ENCODE assay signal across 8 cellular contexts in the genomic region with DNA sequence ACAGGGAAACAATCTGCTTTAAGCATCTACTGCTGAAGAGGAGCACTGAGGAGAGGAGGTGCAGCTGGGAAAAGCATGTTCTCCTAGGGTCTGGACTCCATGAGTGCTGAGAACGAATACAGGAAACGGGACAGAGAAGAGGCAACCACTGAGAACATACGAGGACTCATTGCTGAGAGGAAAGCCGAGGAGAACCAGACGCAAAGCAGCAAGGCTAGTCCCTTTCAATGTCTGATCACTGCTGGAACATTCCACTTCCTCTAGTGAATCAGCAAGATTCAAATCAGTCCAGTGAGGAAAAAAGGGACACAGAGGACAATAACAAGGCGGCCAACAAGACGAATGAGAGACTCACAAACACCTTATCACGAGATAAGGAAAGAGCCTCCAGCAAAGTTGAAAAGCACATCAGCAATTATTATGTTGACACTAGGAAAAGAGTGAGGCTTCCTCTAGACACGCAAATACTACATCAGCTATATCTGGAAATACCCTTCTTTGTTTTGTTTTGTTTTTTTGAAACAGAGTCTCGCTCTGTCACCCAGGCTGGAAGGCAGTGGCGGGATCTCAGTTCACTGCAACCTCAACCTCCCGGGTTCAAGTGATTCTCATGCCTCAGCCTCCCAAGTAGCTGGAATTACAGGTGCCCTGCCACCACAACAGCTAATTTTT. TPM values are rescaled to one million over a fixed set of nuclear protein-coding genes. Genes with fewer than 3 reads are reported as not detected.
DNase-seq lines count a peak whose midpoint lies in the region; ATAC-seq, FAIRE-seq and TF ChIP-seq lines count a peak whose summit lies in the region.
"Had no signal": no experiment of that assay in that cellular context is flagged by ENCODE, and none has a peak within 500 bp of the region (broad histone marks: within the 10 kb centered on the region; RNA-seq: fewer than 3 reads in every experiment).

No MANE protein-coding gene starts in this region.

- no peaks in the 10 kb centered on the region for H3K4me1 ChIP-seq in HEK293 (ENCODE audit: control insufficient read depth, insufficient read depth, low read length)
- peaks cover 0 to 11% (median 7%) of the 10 kb centered on the region in 5 donors for H3K4me1 ChIP-seq in subcutaneous abdominal adipose tissue (ENCODE audit: control insufficient read depth in 5 of 5, insufficient read depth in 5 of 5, low read length in 5 of 5)

- H3K9me3 Mint-ChIP-seq in activated naive CD8-positive, alpha-beta T cell treated with anti-CD3 and anti-CD28 coated beads, Interleukin-2, amount 10 ng/mL, durations not matched to agents 7 days and 5 days = no peaks in the 10 kb centered on the region
- H3K9me3 Mint-ChIP-seq: nephron had no signal

- no peak overlapping the region for H3K9ac ChIP-seq in subcutaneous abdominal adipose tissue (ENCODE audit: low read length in 5 of 5)

- no peak for FAIRE-seq in H54 (lab: Jason Lieb, UNC)

- H3K36me3 ChIP-seq in HEK293 (ENCODE audit: control insufficient read depth in 2 of 2, insufficient read depth in 1 of 2, low read length in 2 of 2) = peaks cover 69 to 80% of the 10 kb centered on the region in 2 experiments
- peaks cover 21 to 78% (median 56%) of the 10 kb centered on the region in 5 donors for H3K36me3 ChIP-seq in subcutaneous abdominal adipose tissue (ENCODE audit: control insufficient read depth in 5 of 5, insufficient read depth in 5 of 5, low read length in 5 of 5)

- H3K27me3 Mint-ChIP-seq in activated naive CD8-positive, alpha-beta T cell treated with anti-CD3 and anti-CD28 coated beads, Interleukin-2, amount 10 ng/mL, durations not matched to agents 7 days and 5 days = no peaks in the 10 kb centered on the region

- TF ChIP-seq CTCF in HEK293 (tag by site-specific recombination; IDR thresholded peaks at IDR 0.05) = no peak

- no peak overlapping the region for H3K4me3 Mint-ChIP-seq in activated naive CD8-positive, alpha-beta T cell treated with anti-CD3 and anti-CD28 coated beads, Interleukin-2, amount 10 ng/mL, durations not matched to agents 7 days and 5 days
- H3K4me3 Mint-ChIP-seq: nephron had no signal

- CTCF ChIA-PET in HEK293 (lab: Yijun Ruan, JAX) = no interaction called here

- POLR2A ChIA-PET in HEK293 (lab: Yijun Ruan, JAX) = no interaction called here
- POLR2A ChIA-PET in activated naive CD8-positive, alpha-beta T cell treated with anti-CD3 and anti-CD28 coated beads, Interleukin-2, amount 10 ng/mL, durations not matched to agents 7 days and 5 days (lab: Charles Lee) = no interaction called here

- H3K27me3 ChIP-seq in subcutaneous abdominal adipose tissue (ENCODE audit: control insufficient read depth in 5 of 5, insufficient read depth in 4 of 5, low read length in 5 of 5) = no peaks in the 10 kb centered on the region

- H3K9me3 ChIP-seq in HEK293 (ENCODE audit: control insufficient read depth, insufficient read depth, low read depth, low read length) (no peaks in the 10 kb centered on the region), subcutaneous abdominal adipose tissue (ENCODE audit: control insufficient read depth in 5 of 5, low read length in 5 of 5) (no peaks in the 10 kb centered on the region)

- H3K27ac Mint-ChIP-seq in activated naive CD8-positive, alpha-beta T cell treated with anti-CD3 and anti-CD28 coated beads, Interleukin-2, amount 10 ng/mL, durations not matched to agents 7 days and 5 days = peak overlapping the region; percentile 49
- H3K27ac Mint-ChIP-seq: nephron had no signal

- H3K4me1 Mint-ChIP-seq in activated naive CD8-positive, alpha-beta T cell treated with anti-CD3 and anti-CD28 coated beads, Interleukin-2, amount 10 ng/mL, durations not matched to agents 7 days and 5 days = peaks cover 4% of the 10 kb centered on the region
- H3K4me1 Mint-ChIP-seq: nephron had no signal

- H3K27ac ChIP-seq in HEK293 (ENCODE audit: extremely low read depth, low read depth, low read length) (peak overlapping the region; percentile 46; the same call in 1 of the 2 replicates), subcutaneous abdominal adipose tissue (ENCODE audit: low read depth, low read length) (peak overlapping the region; percentile 52)

- DNase-seq in activated naive CD8-positive, alpha-beta T cell treated with anti-CD3 and anti-CD28 coated beads, Interleukin-2, amount 10 ng/mL, durations not matched to agents 7 days and 5 days = no peak
- DNase-seq in iPS-NIHi7 (ENCODE audit: extremely low spot score) (peak; percentile 12), H54 (ENCODE audit: insufficient read length, low spot score) (no peak), NCI-H146 (lab: John Stamatoyannopoulos, UW) (no peak)

- ATAC-seq in activated naive CD8-positive, alpha-beta T cell treated with anti-CD3 and anti-CD28 coated beads, Interleukin-2, amount 10 ng/mL, durations not matched to agents 7 days and 5 days (ENCODE audit: low read depth) = no peak
- no peak for ATAC-seq in HG02623 (IDR thresholded peaks at IDR 0.05; ENCODE audit: unreplicated experiment)

- H3K4me3 ChIP-seq in HEK293 (ENCODE audit: low read depth, low read length) (no peak overlapping the region), subcutaneous abdominal adipose tissue (ENCODE audit: low read depth in 1 of 5, low read length in 5 of 5) (no peak overlapping the region)

- TF ChIP-seq POLR2A in H54 (IDR thresholded peaks at IDR 0.05; ENCODE audit: low read depth, low read length) = no peak

- H3K36me3 Mint-ChIP-seq in activated naive CD8-positive, alpha-beta T cell treated with anti-CD3 and anti-CD28 coated beads, Interleukin-2, amount 10 ng/mL, durations not matched to agents 7 days and 5 days = peaks cover 22% of the 10 kb centered on the region

TF ChIP-seq in HEK293, 187 proteins besides CTCF, POLR2A, EP300 and RAD21 (continues in another document):
- no peak for TF ChIP-seq ZIC2 (tag by site-specific recombination; IDR thresholded peaks at IDR 0.05)
- no peak for TF ChIP-seq ZNF670 (tag by site-specific recombination; IDR thresholded peaks at IDR 0.05; ENCODE audit: low read depth)
- no peak for TF ChIP-seq ZNF394 (tag by site-specific recombination; IDR thresholded peaks at IDR 0.05; ENCODE audit: borderline replicate concordance)
- no peak for TF ChIP-seq ZBTB10 (tag by site-specific recombination; IDR thresholded peaks at IDR 0.05)
- TF ChIP-seq, protein P1, sequence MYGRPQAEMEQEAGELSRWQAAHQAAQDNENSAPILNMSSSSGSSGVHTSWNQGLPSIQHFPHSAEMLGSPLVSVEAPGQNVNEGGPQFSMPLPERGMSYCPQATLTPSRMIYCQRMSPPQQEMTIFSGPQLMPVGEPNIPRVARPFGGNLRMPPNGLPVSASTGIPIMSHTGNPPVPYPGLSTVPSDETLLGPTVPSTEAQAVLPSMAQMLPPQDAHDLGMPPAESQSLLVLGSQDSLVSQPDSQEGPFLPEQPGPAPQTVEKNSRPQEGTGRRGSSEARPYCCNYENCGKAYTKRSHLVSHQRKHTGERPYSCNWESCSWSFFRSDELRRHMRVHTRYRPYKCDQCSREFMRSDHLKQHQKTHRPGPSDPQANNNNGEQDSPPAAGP (tag by site-specific recombination; IDR thresholded peaks at IDR 0.05) = no peak
- TF ChIP-seq ZNF211 (tag by site-specific recombination; IDR thresholded peaks at IDR 0.05; ENCODE audit: low read depth) = no peak
- TF ChIP-seq TSHZ1 (tag by site-specific recombination; IDR thresholded peaks at IDR 0.05; ENCODE audit: borderline replicate concordance) = no peak
- no peak for TF ChIP-seq ZNF324 (tag by site-specific recombination; IDR thresholded peaks at IDR 0.05)

RNA-seq across cellular contexts. Expression of gene ZZEF1, which starts 41.6 kb away (rescaled TPM):
- 10 to 100 TPM; 69.9 to 70.3 TPM for total RNA-seq in activated naive CD8-positive, alpha-beta T cell treated with anti-CD3 and anti-CD28 coated beads, Interleukin-2, amount 10 ng/mL, durations not matched to agents 7 days and 5 days

RNA-seq across cellular contexts. Expression of gene CYB5D2, which starts 41.7 kb away (rescaled TPM):
- 1 to 10 TPM; 8.2 to 8.7 TPM for total RNA-seq in activated naive CD8-positive, alpha-beta T cell treated with anti-CD3 and anti-CD28 coated beads, Interleukin-2, amount 10 ng/mL, durations not matched to agents 7 days and 5 days
